9 cellular contexts compared by ENCODE assay signal in the genomic region with DNA sequence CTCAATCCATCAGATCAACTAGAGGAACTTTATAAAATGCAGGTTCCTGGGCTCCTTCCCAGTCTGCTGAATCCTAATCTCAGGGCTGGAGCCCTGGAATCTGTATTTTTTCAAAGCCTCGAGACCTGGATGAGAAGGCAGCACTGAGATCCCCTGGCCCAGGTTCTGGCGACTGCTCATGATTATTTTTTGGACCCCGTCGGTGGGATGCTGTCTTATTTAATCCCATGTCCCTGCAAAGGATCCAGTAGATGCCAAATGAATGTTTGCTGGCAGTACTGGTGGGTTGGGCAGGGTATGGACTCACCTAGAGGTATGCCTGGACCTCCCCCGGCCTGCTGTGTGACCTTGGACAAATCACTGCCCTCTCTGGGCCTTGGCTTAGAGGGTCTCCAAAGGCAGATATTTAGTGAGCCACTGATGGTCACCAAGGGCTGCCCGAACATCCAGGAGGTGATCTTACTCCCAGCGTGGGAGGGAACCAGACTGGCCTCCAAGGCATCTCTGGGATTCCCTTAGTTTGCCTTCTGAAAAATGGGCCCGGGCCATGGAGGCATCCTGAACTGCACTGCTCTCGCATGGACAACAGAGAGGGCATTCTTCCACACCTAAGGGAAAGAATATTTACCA.
A peak's percentile ranks its signal among the peaks of the same experiment; 100 is the strongest.
DNase-seq lines count a peak whose midpoint lies in the region; ATAC-seq and TF ChIP-seq lines count a peak whose summit lies in the region.
"Had no signal": no experiment of that assay in that cellular context is flagged by ENCODE, and none has a peak within 500 bp of the region (broad histone marks: within the 10 kb centered on the region; RNA-seq: fewer than 3 reads in every experiment).

No MANE protein-coding gene starts in this region.

- H3K27ac ChIP-seq in DOHH2 (ENCODE audit: low read depth, low read length) = peak overlapping the region; percentile 99

- H3K36me3 Mint-ChIP-seq in activated naive CD8-positive, alpha-beta T cell treated with anti-CD3 and anti-CD28 coated beads, Interleukin-2, amount 50 U/mL, for 24 hours (ENCODE audit: low read depth) = peaks cover 2% of the 10 kb centered on the region
- no peaks in the 10 kb centered on the region for H3K36me3 Mint-ChIP-seq in natural killer cell

- peak overlapping the region; percentile 91 for H3K27ac Mint-ChIP-seq in activated naive CD8-positive, alpha-beta T cell treated with anti-CD3 and anti-CD28 coated beads, Interleukin-2, amount 50 U/mL, for 24 hours
- H3K27ac Mint-ChIP-seq in natural killer cell = peak overlapping the region; percentile 93 to 99

- peaks cover 92% of the 10 kb centered on the region for H3K4me1 Mint-ChIP-seq in activated naive CD8-positive, alpha-beta T cell treated with anti-CD3 and anti-CD28 coated beads, Interleukin-2, amount 50 U/mL, for 24 hours
- peaks cover 42 to 77% of the 10 kb centered on the region in 2 donors for H3K4me1 Mint-ChIP-seq in natural killer cell

- ATAC-seq in activated naive CD8-positive, alpha-beta T cell treated with anti-CD3 and anti-CD28 coated beads, Interleukin-2, amount 50 U/mL, for 24 hours = peak; percentile 3
- ATAC-seq in natural killer cell = no peak
- ATAC-seq in GM18858 (IDR thresholded peaks at IDR 0.05; ENCODE audit: unreplicated experiment) = no peak
- ATAC-seq in mucosa of descending colon = no peak

- no peaks in the 10 kb centered on the region for H3K9me2 ChIP-seq in DOHH2 (replicated peaks; ENCODE audit: control insufficient read depth, low read length)
- no peaks in the 10 kb centered on the region for H3K9me2 ChIP-seq in Loucy (replicated peaks; ENCODE audit: low read depth, low read length)

- no peaks in the 10 kb centered on the region for H3K27me3 Mint-ChIP-seq in activated naive CD8-positive, alpha-beta T cell treated with anti-CD3 and anti-CD28 coated beads, Interleukin-2, amount 50 U/mL, for 24 hours
- H3K27me3 Mint-ChIP-seq in natural killer cell (ENCODE audit: low read depth in 2 of 2) = no peaks in the 10 kb centered on the region

- no peaks in the 10 kb centered on the region for H3K27me3 ChIP-seq in DOHH2 (ENCODE audit: control insufficient read depth, low read length)
- no peaks in the 10 kb centered on the region for H3K27me3 ChIP-seq in Loucy (ENCODE audit: insufficient read depth, low read length, poor library complexity, severe bottlenecking)

- H4K20me1 ChIP-seq in DOHH2 (ENCODE audit: control insufficient read depth, insufficient read depth, low read depth, low read length) (no peaks in the 10 kb centered on the region), Loucy (ENCODE audit: insufficient read depth, low read length, poor library complexity, severe bottlenecking) (no peaks in the 10 kb centered on the region)

- H3K79me2 ChIP-seq in DOHH2 (ENCODE audit: control insufficient read depth, low read length) = no peaks in the 10 kb centered on the region
- no peaks in the 10 kb centered on the region; the same call in 1 of the 2 replicates for H3K79me2 ChIP-seq in Loucy (ENCODE audit: insufficient read depth, low read length)

- H3F3A ChIP-seq in DOHH2 (ENCODE audit: control insufficient read depth, insufficient read depth) (peaks cover 25% of the 10 kb centered on the region), Loucy (ENCODE audit: low read depth) (peaks cover 17% of the 10 kb centered on the region; the same call in 1 of the 2 replicates)

- no peak overlapping the region for H2AFZ ChIP-seq in Loucy (ENCODE audit: low read length)

- peak overlapping the region; percentile 72 for H3K4me3 ChIP-seq in DOHH2 (ENCODE audit: low read length)
- peak overlapping the region; percentile 68 for H3K4me3 ChIP-seq in Loucy (ENCODE audit: low read length, poor library complexity, severe bottlenecking)
- no peak overlapping the region for H3K4me3 ChIP-seq in mucosa of descending colon

- TF ChIP-seq CTCF in DOHH2 (IDR thresholded peaks at IDR 0.05; ENCODE audit: low read depth, low read length, poor library complexity, severe bottlenecking) (no peak), Loucy (conservative IDR thresholded peaks at IDR 0.05; ENCODE audit: low read length) (no peak), natural killer cell (IDR thresholded peaks at IDR 0.05) (no peak), mucosa of descending colon (IDR thresholded peaks at IDR 0.05) (no peak)

- H3K36me3 ChIP-seq in DOHH2 (ENCODE audit: control insufficient read depth, low read length) (no peaks in the 10 kb centered on the region), Loucy (ENCODE audit: insufficient read depth, low read length) (no peaks in the 10 kb centered on the region), mucosa of descending colon (ENCODE audit: low read depth) (no peaks in the 10 kb centered on the region)

- no peaks in the 10 kb centered on the region for H3K9me3 Mint-ChIP-seq in activated naive CD8-positive, alpha-beta T cell treated with anti-CD3 and anti-CD28 coated beads, Interleukin-2, amount 50 U/mL, for 24 hours
- H3K9me3 Mint-ChIP-seq in natural killer cell = no peaks in the 10 kb centered on the region

- no peaks in the 10 kb centered on the region for H3K9me3 ChIP-seq in DOHH2 (ENCODE audit: control insufficient read depth, insufficient read depth, low read length)
- no peaks in the 10 kb centered on the region for H3K9me3 ChIP-seq in Loucy (ENCODE audit: insufficient read depth, low read depth, low read length)
- no peaks in the 10 kb centered on the region for H3K9me3 ChIP-seq in mucosa of descending colon

- DNase-seq in activated naive CD8-positive, alpha-beta T cell treated with anti-CD3 and anti-CD28 coated beads, Interleukin-2, amount 50 U/mL, for 24 hours = no peak
- no peak for DNase-seq in natural killer cell
- DNase-seq in mucosa of descending colon = no peak
- no peak for DNase-seq in DMS79 (lab: John Stamatoyannopoulos, UW)
- no peak for DNase-seq in NCI-H187 (lab: John Stamatoyannopoulos, UW)
- DNase-seq: NCI-H446 had no signal

- H3K4me2 ChIP-seq in DOHH2 (ENCODE audit: low read length) (peak overlapping the region; percentile 96), Loucy (ENCODE audit: low read depth, low read length, poor library complexity, severe bottlenecking) (peak overlapping the region; percentile 95)

- H3K9ac ChIP-seq in Loucy (ENCODE audit: low read depth, low read length, poor library complexity, severe bottlenecking) = peak overlapping the region; percentile 77

- intact Hi-C loops in natural killer cell (cut with micrococcal nuclease) = loop anchor here (1.0 to 2.0 kb wide), 6 partner anchors 11 to 173 kb away; partner anchors contain the start of gene RUNX3
- intact Hi-C loops in mucosa of descending colon (cut with DNase I, micrococcal nuclease) = no loop called here

- peak overlapping the region; percentile 26 for H3K4me3 Mint-ChIP-seq in activated naive CD8-positive, alpha-beta T cell treated with anti-CD3 and anti-CD28 coated beads, Interleukin-2, amount 50 U/mL, for 24 hours
- H3K4me3 Mint-ChIP-seq in natural killer cell = no peak overlapping the region

- H3K4me1 ChIP-seq in DOHH2 (ENCODE audit: control insufficient read depth, low read length) = peaks cover 92% of the 10 kb centered on the region
- H3K4me1 ChIP-seq in Loucy (ENCODE audit: insufficient read depth, low read length, poor library complexity, severe bottlenecking) = peaks cover 85% of the 10 kb centered on the region
- no peaks in the 10 kb centered on the region for H3K4me1 ChIP-seq in mucosa of descending colon (ENCODE audit: low read depth)
